Comparison of ENCODE assay signal across 34 cellular contexts in genomic region chr5:72662936-72663335, GRCh38.
"Had no signal": no experiment of that assay in that cellular context is flagged by ENCODE, and none has a peak within 500 bp of the region (broad histone marks: within the 10 kb centered on the region; RNA-seq: fewer than 3 reads in every experiment).

No MANE protein-coding gene starts in this region.

- H3K36me3 ChIP-seq: adrenal gland, MG63, Peyer's patch, SJSA1 had no signal

- FAIRE-seq: TTC549 had no signal

- H3K9ac ChIP-seq: SK-N-SH had no signal

- H3K9me3 Mint-ChIP-seq: activated CD4-positive, alpha-beta T cell treated with anti-CD3 and anti-CD28 coated beads, Interleukin-2, amount 10 ng/mL, durations not matched to agents 7 days and 5 days; activated naive CD4-positive, alpha-beta T cell treated with anti-CD3 and anti-CD28 coated beads for 36 hours; activated naive CD4-positive, alpha-beta T cell treated with anti-CD3 and anti-CD28 coated beads, Interleukin-2, amount 50 U/mL, for 72 hours; activated T-cell treated with anti-CD3 and anti-CD28 coated beads, Interleukin-2, amount 50 U/mL, for 4 hours; activated T-helper 1 cell treated with anti-CD3 and anti-CD28 coated beads, Interleukin-12 subunit alpha, Interleukin-12 subunit beta, Interleukin-2, Interleukin-4 antibody, amounts not matched to agents 30 ng/mL and 10 ng/mL and 1 ng/mL, durations not matched to agents 14 hours and 24 hours and 36 hours; T-helper 1 cell treated with Interleukin-12 subunit alpha and Interleukin-12 subunit beta and Interleukin-4 antibody, amounts not matched to agents 30 μg/mL and 1 μg/mL, for 36 hours; T-helper 2 cell treated with Interferon-gamma antibody and Interleukin-4, amounts not matched to agents 5 μg/mL and 100 μg/mL, for 36 hours had no signal

- H3K4me2 ChIP-seq: SK-N-SH had no signal

- ATAC-seq: activated CD4-positive, alpha-beta T cell treated with anti-CD3 and anti-CD28 coated beads for 36 hours; activated CD4-positive, CD25-positive, alpha-beta regulatory T cell treated with anti-CD3 and anti-CD28 coated beads, Interleukin-2, amount 50 U/mL, for 24 hours; activated naive CD4-positive, alpha-beta T cell treated with anti-CD3 and anti-CD28 coated beads, Interleukin-2, amount 50 U/mL, for 72 hours; activated T-cell treated with anti-CD3 and anti-CD28 coated beads, Interleukin-2, amount 50 U/mL, for 4 hours; PC-3 had no signal

- H3K36me3 Mint-ChIP-seq: activated naive CD4-positive, alpha-beta T cell treated with anti-CD3 and anti-CD28 coated beads, Interleukin-2, amount 50 U/mL, for 72 hours; brain had no signal

- H3K4me3 Mint-ChIP-seq: activated CD4-positive, alpha-beta T cell treated with anti-CD3 and anti-CD28 coated beads for 36 hours; activated CD4-positive, alpha-beta T cell treated with anti-CD3 and anti-CD28 coated beads, Interleukin-2, amount 10 ng/mL, durations not matched to agents 7 days and 5 days; activated naive CD4-positive, alpha-beta T cell treated with anti-CD3 and anti-CD28 coated beads for 36 hours; activated T-cell treated with anti-CD3 and anti-CD28 coated beads, Interleukin-2, amount 50 U/mL, for 4 hours; activated T-helper 1 cell treated with anti-CD3 and anti-CD28 coated beads, Interleukin-12 subunit alpha, Interleukin-12 subunit beta, Interleukin-2, Interleukin-4 antibody, amounts not matched to agents 30 ng/mL and 10 ng/mL and 1 ng/mL, durations not matched to agents 14 hours and 24 hours and 36 hours; brain; T-helper 1 cell treated with Interleukin-12 subunit alpha and Interleukin-12 subunit beta and Interleukin-4 antibody, amounts not matched to agents 30 μg/mL and 1 μg/mL, for 36 hours; T-helper 2 cell treated with Interferon-gamma antibody and Interleukin-4, amounts not matched to agents 5 μg/mL and 100 μg/mL, for 36 hours had no signal

- H3K27ac Mint-ChIP-seq: activated CD4-positive, alpha-beta T cell treated with anti-CD3 and anti-CD28 coated beads for 36 hours; activated CD4-positive, alpha-beta T cell treated with anti-CD3 and anti-CD28 coated beads, Interleukin-2, amount 10 ng/mL, durations not matched to agents 7 days and 5 days; activated naive CD4-positive, alpha-beta T cell treated with anti-CD3 and anti-CD28 coated beads for 36 hours; activated naive CD4-positive, alpha-beta T cell treated with anti-CD3 and anti-CD28 coated beads, Interleukin-2, amount 50 U/mL, for 72 hours; activated T-helper 1 cell treated with anti-CD3 and anti-CD28 coated beads, Interleukin-12 subunit alpha, Interleukin-12 subunit beta, Interleukin-2, Interleukin-4 antibody, amounts not matched to agents 30 ng/mL and 10 ng/mL and 1 ng/mL, durations not matched to agents 14 hours and 24 hours and 36 hours; T-helper 1 cell treated with Interleukin-12 subunit alpha and Interleukin-12 subunit beta and Interleukin-4 antibody, amounts not matched to agents 30 μg/mL and 1 μg/mL, for 36 hours; T-helper 2 cell treated with Interferon-gamma antibody and Interleukin-4, amounts not matched to agents 5 μg/mL and 100 μg/mL, for 36 hours had no signal

- H3K27me3 ChIP-seq: adrenal gland, MG63, Peyer's patch, SJSA1 had no signal

- H3K4me3 ChIP-seq: adrenal gland, MG63, Peyer's patch, SJSA1 had no signal

- H3K4me1 ChIP-seq: adrenal gland, Peyer's patch had no signal

- H3K9me3 ChIP-seq: adrenal gland, MG63, Peyer's patch, SJSA1, SK-N-SH had no signal

- DNase-seq: activated CD4-positive, alpha-beta T cell treated with anti-CD3 and anti-CD28 coated beads for 36 hours; activated CD4-positive, alpha-beta T cell treated with anti-CD3 and anti-CD28 coated beads, Interleukin-2, amount 10 ng/mL, durations not matched to agents 7 days and 5 days; activated CD4-positive, alpha-beta T cell treated with anti-CD3 and anti-CD28 coated beads, Interleukin-2, amount 50 U/mL, for 48 hours; activated CD8-positive, alpha-beta memory T cell treated with anti-CD3 and anti-CD28 coated beads, Interleukin-2, amount 50 U/mL, for 4 hours; activated gamma-delta T cell treated with Interleukin-2 at 50 U/mL for 16 hours; activated naive CD4-positive, alpha-beta T cell treated with anti-CD3 and anti-CD28 coated beads for 36 hours; activated T-cell treated with anti-CD3 and anti-CD28 coated beads for 4 hours; activated T-cell treated with anti-CD3 and anti-CD28 coated beads, Interleukin-2, amount 50 U/mL, for 4 hours; adrenal gland; central memory CD4-positive, alpha-beta T cell; Kasumi-1; MG63; NCI-H1048; NCI-H1105 treated with DMSO at 0.1 percent for 48 hours; NCI-H1694; NCI-H1930; NCI-H2081 treated with DMSO at 0.1 percent for 48 hours; NCI-H226; NCI-H446 treated with DMSO at 0.1 percent for 48 hours; NCI-H524; NK-92 treated with Interleukin-12 subunit alpha and Interleukin-12 subunit beta, amount 100 ng/mL, for 24 hours; PC-3; Peyer's patch; RPMI8226; SHP77 treated with DMSO at 0.1 percent for 48 hours; SK-N-SH had no signal

- H3K4me1 Mint-ChIP-seq: activated CD4-positive, alpha-beta T cell treated with anti-CD3 and anti-CD28 coated beads for 36 hours; activated CD4-positive, alpha-beta T cell treated with anti-CD3 and anti-CD28 coated beads, Interleukin-2, amount 10 ng/mL, durations not matched to agents 7 days and 5 days had no signal

- H3K27ac ChIP-seq: adrenal gland, Peyer's patch, SJSA1 had no signal
